ENCODE assay signal across 10 cellular contexts in genomic region chr1:229407206-229408026, GRCh38. TPM values are rescaled to one million over a fixed set of nuclear protein-coding genes. Genes with fewer than 3 reads are reported as not detected.
DNase-seq lines count a peak whose midpoint lies in the region; ATAC-seq and TF ChIP-seq lines count a peak whose summit lies in the region.
"Had no signal": no experiment of that assay in that cellular context is flagged by ENCODE, and none has a peak within 500 bp of the region (broad histone marks: within the 10 kb centered on the region; RNA-seq: fewer than 3 reads in every experiment).

No MANE protein-coding gene starts in this region.

- peaks cover 53% of the 10 kb centered on the region for H3K4me1 ChIP-seq in left ventricle myocardium inferior
- peaks cover 0 to 18% of the 10 kb centered on the region in 2 donors for H3K4me1 ChIP-seq in uterus
- H3K4me1 ChIP-seq in BE2C: peaks cover 36% of the 10 kb centered on the region

- intact Hi-C loops in left ventricle myocardium inferior (cut with micrococcal nuclease): no loop called here
- intact Hi-C loops in Right ventricle myocardium superior (cut with DNase I): no loop called here
- intact Hi-C loops in dendritic cell treated with granulocyte-macrophage colony-stimulating factor and Interleukin-4, amounts not matched to agents 40 ng/mL and 50 ng/mL, for 4 days (cut with micrococcal nuclease): no loop called here
- intact Hi-C loops in uterus (cut with DNase I; ENCODE audit: low total_unique reads): no loop called here

- H3K27me3 ChIP-seq in left ventricle myocardium inferior (ENCODE audit: low read depth): peaks cover 89% of the 10 kb centered on the region
- H3K27me3 ChIP-seq in uterus: peaks cover 0 to 12% of the 10 kb centered on the region in 2 donors
- no peaks in the 10 kb centered on the region for H3K27me3 ChIP-seq in BE2C

- H3K4me3 ChIP-seq in left ventricle myocardium inferior (peak overlapping the region; percentile 47), uterus (peak overlapping the region; percentile 3 to 13), BE2C (ENCODE audit: low read depth, low read length) (no peak overlapping the region)

- H3K36me3 ChIP-seq in left ventricle myocardium inferior: no peaks in the 10 kb centered on the region
- H3K36me3 ChIP-seq in uterus: no peaks in the 10 kb centered on the region
- H3K36me3 ChIP-seq in BE2C: no peaks in the 10 kb centered on the region

- ATAC-seq in Right ventricle myocardium superior (ENCODE audit: poor library complexity) (no peak), GM18502 (IDR thresholded peaks at IDR 0.05; ENCODE audit: poor library complexity, unreplicated experiment) (no peak)
- ATAC-seq in naive thymus-derived CD8-positive, alpha-beta T cell: peak; percentile 62 to 71
- no peak for ATAC-seq in activated CD8-positive, alpha-beta memory T cell treated with anti-CD3 and anti-CD28 coated beads, Interleukin-2, amount 10 ng/mL, durations not matched to agents 7 days and 5 days

- peak overlapping the region; percentile 65 for H3K4me3 Mint-ChIP-seq in dendritic cell treated with granulocyte-macrophage colony-stimulating factor and Interleukin-4, amounts not matched to agents 40 ng/mL and 50 ng/mL, for 4 days
- H3K4me3 Mint-ChIP-seq in naive thymus-derived CD8-positive, alpha-beta T cell: peak overlapping the region; percentile 63 to 87 (median 80)
- no peak overlapping the region for H3K4me3 Mint-ChIP-seq in activated CD8-positive, alpha-beta memory T cell treated with anti-CD3 and anti-CD28 coated beads, Interleukin-2, amount 10 ng/mL, durations not matched to agents 7 days and 5 days

- POLR2A ChIA-PET in naive thymus-derived CD8-positive, alpha-beta T cell (lab: Charles Lee): no interaction called here

- no peaks in the 10 kb centered on the region for H3K9me3 Mint-ChIP-seq in dendritic cell treated with granulocyte-macrophage colony-stimulating factor and Interleukin-4, amounts not matched to agents 40 ng/mL and 50 ng/mL, for 4 days
- no peaks in the 10 kb centered on the region for H3K9me3 Mint-ChIP-seq in naive thymus-derived CD8-positive, alpha-beta T cell
- H3K9me3 Mint-ChIP-seq in activated CD8-positive, alpha-beta memory T cell treated with anti-CD3 and anti-CD28 coated beads, Interleukin-2, amount 10 ng/mL, durations not matched to agents 7 days and 5 days (ENCODE audit: low read depth): no peaks in the 10 kb centered on the region

- CTCF ChIA-PET in activated CD8-positive, alpha-beta memory T cell treated with anti-CD3 and anti-CD28 coated beads, Interleukin-2, amount 10 ng/mL, durations not matched to agents 7 days and 5 days (lab: Charles Lee): interaction anchor here (1.4 to 1.5 kb wide), 3 partner anchors 28 to 153 kb away, joined by 3 read pairs; no protein-coding TSS in a partner anchor

- H3K27ac ChIP-seq in left ventricle myocardium inferior (replicated peaks): peak overlapping the region; percentile 92
- H3K27ac ChIP-seq in uterus: no peak overlapping the region

- TF ChIP-seq POLR2A in uterus (IDR thresholded peaks at IDR 0.05): no peak

- H3K4me1 Mint-ChIP-seq in dendritic cell treated with granulocyte-macrophage colony-stimulating factor and Interleukin-4, amounts not matched to agents 40 ng/mL and 50 ng/mL, for 4 days (ENCODE audit: low read depth): peaks cover 33% of the 10 kb centered on the region
- peaks cover 11 to 25% (median 22%) of the 10 kb centered on the region in 4 donors for H3K4me1 Mint-ChIP-seq in naive thymus-derived CD8-positive, alpha-beta T cell
- H3K4me1 Mint-ChIP-seq in activated CD8-positive, alpha-beta memory T cell treated with anti-CD3 and anti-CD28 coated beads, Interleukin-2, amount 10 ng/mL, durations not matched to agents 7 days and 5 days: peaks cover 26% of the 10 kb centered on the region

- H3K9me3 ChIP-seq in left ventricle myocardium inferior (replicated peaks): no peaks in the 10 kb centered on the region
- H3K9me3 ChIP-seq in uterus: no peaks in the 10 kb centered on the region
- H3K9me3 ChIP-seq in BE2C: no peaks in the 10 kb centered on the region

- H3K36me3 Mint-ChIP-seq in dendritic cell treated with granulocyte-macrophage colony-stimulating factor and Interleukin-4, amounts not matched to agents 40 ng/mL and 50 ng/mL, for 4 days (ENCODE audit: low read depth): no peaks in the 10 kb centered on the region
- no peaks in the 10 kb centered on the region for H3K36me3 Mint-ChIP-seq in naive thymus-derived CD8-positive, alpha-beta T cell
- no peaks in the 10 kb centered on the region for H3K36me3 Mint-ChIP-seq in activated CD8-positive, alpha-beta memory T cell treated with anti-CD3 and anti-CD28 coated beads, Interleukin-2, amount 10 ng/mL, durations not matched to agents 7 days and 5 days

- TF ChIP-seq CTCF in left ventricle myocardium inferior (IDR thresholded peaks at IDR 0.05; ENCODE audit: borderline replicate concordance) (no peak), uterus (IDR thresholded peaks at IDR 0.05) (no peak), BE2C (IDR thresholded peaks at IDR 0.05; ENCODE audit: low read depth, low read length) (no peak)

- peaks cover 78% of the 10 kb centered on the region for H3K27me3 Mint-ChIP-seq in dendritic cell treated with granulocyte-macrophage colony-stimulating factor and Interleukin-4, amounts not matched to agents 40 ng/mL and 50 ng/mL, for 4 days
- peaks cover 33 to 81% (median 50%) of the 10 kb centered on the region in 5 donors for H3K27me3 Mint-ChIP-seq in naive thymus-derived CD8-positive, alpha-beta T cell
- H3K27me3 Mint-ChIP-seq in activated CD8-positive, alpha-beta memory T cell treated with anti-CD3 and anti-CD28 coated beads, Interleukin-2, amount 10 ng/mL, durations not matched to agents 7 days and 5 days: peaks cover 68% of the 10 kb centered on the region

- DNase-seq in left ventricle myocardium inferior: no peak
- no peak for DNase-seq in Right ventricle myocardium superior
- peak in 4 of 10 donors; percentile 9 to 22 (median 19) for DNase-seq in naive thymus-derived CD8-positive, alpha-beta T cell
- DNase-seq in uterus: no peak
- no peak for DNase-seq in activated CD8-positive, alpha-beta memory T cell treated with anti-CD3 and anti-CD28 coated beads, Interleukin-2, amount 10 ng/mL, durations not matched to agents 7 days and 5 days
- DNase-seq in BE2C: no peak
- DNase-seq: DMS79, SHP77 treated with DMSO at 0.1 percent for 48 hours had no signal

- H3K27ac Mint-ChIP-seq in dendritic cell treated with granulocyte-macrophage colony-stimulating factor and Interleukin-4, amounts not matched to agents 40 ng/mL and 50 ng/mL, for 4 days: no peak overlapping the region
- H3K27ac Mint-ChIP-seq in naive thymus-derived CD8-positive, alpha-beta T cell: peak overlapping the region in 2 of 10 donors; percentile 68 to 76
- no peak overlapping the region for H3K27ac Mint-ChIP-seq in activated CD8-positive, alpha-beta memory T cell treated with anti-CD3 and anti-CD28 coated beads, Interleukin-2, amount 10 ng/mL, durations not matched to agents 7 days and 5 days

RNA-seq across cellular contexts. Expression of gene ACTA1, which starts 26.5 kb away (rescaled TPM):
- total RNA-seq in left ventricle myocardium inferior (7,565 TPM), Right ventricle myocardium superior (577 TPM), uterus (1 to 10 TPM in 1 of 4 donors, not detected in 3; 4.2 TPM)
- under 1 TPM; 0.34 to 0.36 TPM for total RNA-seq in naive thymus-derived CD8-positive, alpha-beta T cell
- polyA plus RNA-seq in naive thymus-derived CD8-positive, alpha-beta T cell: not detected
- total RNA-seq in activated CD8-positive, alpha-beta memory T cell treated with anti-CD3 and anti-CD28 coated beads, Interleukin-2, amount 10 ng/mL, durations not matched to agents 7 days and 5 days: not detected
- polyA plus RNA-seq in BE2C (2012; ENCODE audit: insufficient read depth, insufficient read length, low read depth): 3.8 TPM

Comparison
In these comparisons a context has a peak if more than half of its experiments do, and no peak if none do; other contexts are left out.
1. ATAC-seq: peak in naive thymus-derived CD8-positive, alpha-beta T cell (2 of 2); none in Right ventricle myocardium superior (single experiment), GM18502 (single experiment) and activated CD8-positive, alpha-beta memory T cell treated with anti-CD3 and anti-CD28 coated beads, Interleukin-2, amount 10 ng/mL, durations not matched to agents 7 days and 5 days (single experiment).
2. RNA of gene ACTA1, which starts 26.5 kb away (total RNA-seq): 7,565 TPM in left ventricle myocardium inferior (single experiment) and 577 TPM in Right ventricle myocardium superior (single experiment); 0.34 to 0.36 TPM in naive thymus-derived CD8-positive, alpha-beta T cell, 4.2 TPM in uterus and not detected in activated CD8-positive, alpha-beta memory T cell treated with anti-CD3 and anti-CD28 coated beads, Interleukin-2, amount 10 ng/mL, durations not matched to agents 7 days and 5 days; every median in the first group is over 100 times any median in the second.